In genomic region chr2:178761759-178762371, GRCh38 we compare ENCODE assay signal across 8 cellular contexts. TPM values are rescaled to one million over a fixed set of nuclear protein-coding genes. Genes with fewer than 3 reads are reported as not detected.
A peak's percentile ranks its signal among the peaks of the same experiment; 100 is the strongest.
DNase-seq lines count a peak whose midpoint lies in the region; ATAC-seq, FAIRE-seq and TF ChIP-seq lines count a peak whose summit lies in the region.

No MANE protein-coding gene starts in this region.

- H3K27ac ChIP-seq in HepG2 (ENCODE audit: extremely low read length, insufficient read depth, low read length) (no peak overlapping the region), upper lobe of left lung (no peak overlapping the region)

- POLR2A ChIA-PET in HepG2 (lab: Yijun Ruan, JAX), result no interaction called here

- H3K9me3 ChIP-seq in HepG2 (ENCODE audit: low read length) (no peaks in the 10 kb centered on the region), upper lobe of left lung (no peaks in the 10 kb centered on the region)

- no peak overlapping the region for H3K4me3 ChIP-seq in astrocyte of the cerebellum (ENCODE audit: low read depth, low read length)
- no peak overlapping the region for H3K4me3 ChIP-seq in HepG2 (replicated peaks in 1 of 3; ENCODE audit: insufficient read depth in 1 of 3, low read depth in 2 of 3, low read length in 3 of 3)
- no peak overlapping the region for H3K4me3 ChIP-seq in upper lobe of left lung

- CTCF ChIA-PET in HepG2 (lab: Yijun Ruan, JAX; ENCODE audit: low intra/inter-chr PET ratio, low total read pairs), result interaction anchor here (3.9 kb wide), 1 partner anchor 151 kb away, joined by 41 read pairs; no protein-coding TSS in a partner anchor

- TF ChIP-seq CTCF in astrocyte of the cerebellum (IDR thresholded peaks at IDR 0.05; ENCODE audit: low read depth, low read length, missing control alignments) (peak; percentile 71), HepG2 (CRISPR knock-in tag; IDR thresholded peaks at IDR 0.05) (peak; percentile 82), upper lobe of left lung (IDR thresholded peaks at IDR 0.05) (peak in 5 of 6 experiments; percentile 13 to 63 (median 38))

- no peak for TF ChIP-seq POLR2A in HepG2 (IDR thresholded peaks at IDR 0.05; ENCODE audit: insufficient read depth in 1 of 2, low read depth in 2 of 2, low read length in 2 of 2)
- no peak for TF ChIP-seq POLR2A in upper lobe of left lung (IDR thresholded peaks at IDR 0.05)

- no peak overlapping the region for H2AFZ ChIP-seq in HepG2 (ENCODE audit: low read length)

- H3K27me3 ChIP-seq in HepG2 (ENCODE audit: control insufficient read depth in 1 of 2, insufficient read depth in 2 of 2, low read length in 2 of 2) (no peaks in the 10 kb centered on the region), upper lobe of left lung (no peaks in the 10 kb centered on the region)

- FAIRE-seq in HepG2 (lab: Jason Lieb, UNC), result peak; percentile 39

- H3K79me2 ChIP-seq in HepG2 (ENCODE audit: insufficient read depth, low read length), result no peaks in the 10 kb centered on the region

- H3K4me1 ChIP-seq in HepG2 (ENCODE audit: insufficient read depth, low read length), result no peaks in the 10 kb centered on the region
- no peaks in the 10 kb centered on the region for H3K4me1 ChIP-seq in upper lobe of left lung

- BruUV-seq in HepG2 (replicated peaks; lab: Mats Ljungman, UMichigan), result no TSS peak

- peak; percentile 71 for ATAC-seq in GM18517 (IDR thresholded peaks at IDR 0.05; ENCODE audit: unreplicated experiment)
- ATAC-seq in HG03280 (IDR thresholded peaks at IDR 0.05; ENCODE audit: unreplicated experiment), result peak; percentile 75
- peak; percentile 86 for ATAC-seq in HepG2
- no peak for ATAC-seq in upper lobe of left lung (ENCODE audit: low FRiP score in 2 of 2)
- no peak for ATAC-seq in GM19324 (IDR thresholded peaks at IDR 0.05; ENCODE audit: low FRiP score, unreplicated experiment)

- TF ChIP-seq EP300 in HepG2 (IDR thresholded peaks at IDR 0.05; ENCODE audit: low read depth in 2 of 2, low read length in 2 of 2) (no peak), HepG2 (CRISPR knock-in tag; IDR thresholded peaks at IDR 0.05; ENCODE audit: borderline replicate concordance) (no peak), upper lobe of left lung (IDR thresholded peaks at IDR 0.05) (no peak)

- H4K20me1 ChIP-seq in HepG2 (ENCODE audit: insufficient read depth, low read length), result no peaks in the 10 kb centered on the region

- in situ Hi-C loops in astrocyte of the cerebellum (cut with HindIII; ENCODE audit: low sequenced_read_pairs), result no loop called here
- in situ Hi-C loops in HepG2 (cut with HindIII; ENCODE audit: extremely low pct_ligation_motif_present, low pct_unique_long_range_greater_than_20kb), result loop anchor here (5.0 kb wide), 1 partner anchor 155 kb away; no protein-coding TSS in a partner anchor

- DNase-seq in COLO829 (ENCODE audit: low spot score), result peak; percentile 10
- peak; percentile 49 for DNase-seq in NCI-H460 (ENCODE audit: extremely low read depth, low read depth)
- DNase-seq in astrocyte of the cerebellum (ENCODE audit: low read depth), result peak; percentile 37
- DNase-seq in HepG2 (ENCODE audit: low spot score), result peak; percentile 60
- no peak for DNase-seq in upper lobe of left lung

- H3K9ac ChIP-seq in HepG2 (ENCODE audit: insufficient read depth, low read depth, low read length), result no peak overlapping the region

- WGBS in HepG2 (ENCODE audit: low lambda C conversion rate), result 0% methylated on average over 2 of the region's 2 CpGs
- 6 to 28% methylated on average over 2 of the region's 2 CpGs for WGBS in upper lobe of left lung, 2 donors

- H3K36me3 ChIP-seq in HepG2 (replicated peaks in 1 of 2; ENCODE audit: control insufficient read depth in 1 of 2, insufficient read depth in 2 of 2, low read length in 2 of 2) (no peaks in the 10 kb centered on the region), upper lobe of left lung (no peaks in the 10 kb centered on the region)

- intact Hi-C loops in HepG2 (cut with micrococcal nuclease; ENCODE audit: unreplicated experiment), result loop anchor here (1.0 to 5.0 kb wide), 3 partner anchors 152 to 365 kb away; no protein-coding TSS in a partner anchor

- TF ChIP-seq RAD21 in HepG2 (CRISPR knock-in tag; IDR thresholded peaks at IDR 0.05), result peak; percentile 62; the same call in 1 of the 2 replicates

- no peak overlapping the region for H3K4me2 ChIP-seq in HepG2 (ENCODE audit: low read depth, low read length)

TF ChIP-seq in HepG2, 621 proteins besides CTCF, POLR2A, EP300 and RAD21 (continues in another document):
- TF ChIP-seq MAFK (conservative IDR thresholded peaks at IDR 0.05 in 1 of 2, IDR thresholded peaks at IDR 0.05 in 1 of 2; ENCODE audit: low read length in 2 of 2) (peak in 1 of 2 experiments; percentile 16; a peak in 1 of 4 replicates), ZKSCAN8 (CRISPR knock-in tag; IDR thresholded peaks at IDR 0.05; ENCODE audit: borderline replicate concordance) (no peak), ELF3 (CRISPR knock-in tag; IDR thresholded peaks at IDR 0.05) (0 out of 2 replicates have a peak, but pooled peaks have one; percentile 12), USF2 (IDR thresholded peaks at IDR 0.05; ENCODE audit: low read depth, low read length) (no peak), USF2 (CRISPR knock-in tag; IDR thresholded peaks at IDR 0.05; ENCODE audit: borderline replicate concordance) (no peak), FOSL1 (CRISPR knock-in tag; IDR thresholded peaks at IDR 0.05; ENCODE audit: borderline replicate concordance) (no peak), GATAD2A (CRISPR knock-in tag; IDR thresholded peaks at IDR 0.05) (0 out of 2 replicates have a peak, but pooled peaks have one; percentile 11), SMC3 (IDR thresholded peaks at IDR 0.05; ENCODE audit: low read length) (peak; percentile 77), ZBTB37 (CRISPR knock-in tag; IDR thresholded peaks at IDR 0.05) (no peak), NCOA5 (CRISPR knock-in tag; IDR thresholded peaks at IDR 0.05) (no peak), U2AF2 (IDR thresholded peaks at IDR 0.05; ENCODE audit: low read depth, low read length) (no peak), ZNF296 (CRISPR knock-in tag; conservative IDR thresholded peaks at IDR 0.05) (no peak), ZNF530 (CRISPR knock-in tag; IDR thresholded peaks at IDR 0.05; ENCODE audit: low read depth) (no peak)

RNA-seq across cellular contexts. Expression of gene TTN, which starts 45.4 kb away (rescaled TPM):
- total RNA-seq in NCI-H460 (2014; rRNA removed; shearing (Covaris generic)), result 2.0 and 2.6 TPM in 2 replicates
- 0.58 and 0.71 TPM in 2 replicates for polyA plus RNA-seq in NCI-H460 (2014; cell fraction: nucleus; rRNA removed)
- total RNA-seq in HepG2 (2016; rRNA removed; fragmentation: Illumina TruSeq; extraction: Trizol) (under 0.01 TPM in 2 replicates), upper lobe of left lung (100 to 1,000 TPM in 4 of 6 donors, 10 to 100 TPM in 2; 13.8 to 895 (median 119) TPM)
- not detected in 2 replicates for total RNA-seq in HepG2 (2016; cell fraction: cytosol; rRNA removed; fragmentation: Illumina TruSeq; extraction: Trizol; ENCODE audit: low read depth)
- under 0.01 TPM in 2 replicates for total RNA-seq in HepG2 (2016; cell fraction: insoluble cytoplasmic fraction; rRNA removed; fragmentation: Illumina TruSeq; extraction: Trizol)
- total RNA-seq in HepG2 (2016; cell fraction: membrane; rRNA removed; fragmentation: Illumina TruSeq; extraction: Trizol), result not detected in 2 replicates
- under 0.01 and 0.06 TPM in 2 replicates for total RNA-seq in HepG2 (2016; cell fraction: nucleus; rRNA removed; fragmentation: Illumina TruSeq; extraction: Trizol)
- polyA plus RNA-seq in HepG2 (2011; rRNA removed), result under 0.01 TPM in 1 of 2 replicates, not detected in the other
- polyA plus RNA-seq in HepG2 (2011; cell fraction: cytosol; rRNA removed), result under 0.01 TPM in 2 replicates
- polyA plus RNA-seq in HepG2 (2011; cell fraction: nucleus; rRNA removed), result 0.02 TPM in 2 replicates
- 0.08 and 0.12 TPM in 2 replicates for polyA plus RNA-seq in HepG2 (2012)
- not detected in 2 replicates for polyA plus RNA-seq in HepG2 (2016; cell fraction: cytosol; fragmentation: Illumina TruSeq; extraction: Trizol; ENCODE audit: low read depth)
- polyA plus RNA-seq in HepG2 (2016; cell fraction: insoluble cytoplasmic fraction; fragmentation: Illumina TruSeq; extraction: Trizol; ENCODE audit: low read depth), result not detected in 2 replicates
- not detected in 2 replicates for polyA plus RNA-seq in HepG2 (2016; cell fraction: membrane; fragmentation: Illumina TruSeq; extraction: Trizol; ENCODE audit: low read depth)
- polyA plus RNA-seq in HepG2 (2016; cell fraction: nucleus; fragmentation: Illumina TruSeq; extraction: Trizol; ENCODE audit: insufficient read depth, low read depth), result 0.01 TPM in 1 of 2 replicates, not detected in the other
- polyA minus RNA-seq in HepG2 (2011; rRNA and poly(A)+ RNA removed; ENCODE audit: low replicate concordance), result under 0.01 and 0.02 TPM in 2 replicates
- under 0.01 TPM in 1 of 2 replicates, not detected in the other for polyA minus RNA-seq in HepG2 (2011; cell fraction: cytosol; rRNA and poly(A)+ RNA removed)
- polyA minus RNA-seq in HepG2 (2011; cell fraction: nucleus; rRNA and poly(A)+ RNA removed), result 0.13 and 1.1 TPM in 2 replicates

Comparison
In these comparisons a context has a peak if more than half of its experiments do, and no peak if none do; other contexts are left out.
1. DNase-seq: peak in COLO829 (single experiment), NCI-H460 (single experiment), astrocyte of the cerebellum (single experiment) and HepG2 (single experiment); none in upper lobe of left lung (0 of 2).
2. ATAC-seq: peak in GM18517 (single experiment), HG03280 (single experiment) and HepG2 (single experiment); none in upper lobe of left lung (0 of 2) and GM19324 (single experiment).
3. Peak in every context shown above with its lines, with median percentiles within 50 percentile points of each other: CTCF ChIP-seq.